ENCODE assay signal across 8 cellular contexts in the genomic region with DNA sequence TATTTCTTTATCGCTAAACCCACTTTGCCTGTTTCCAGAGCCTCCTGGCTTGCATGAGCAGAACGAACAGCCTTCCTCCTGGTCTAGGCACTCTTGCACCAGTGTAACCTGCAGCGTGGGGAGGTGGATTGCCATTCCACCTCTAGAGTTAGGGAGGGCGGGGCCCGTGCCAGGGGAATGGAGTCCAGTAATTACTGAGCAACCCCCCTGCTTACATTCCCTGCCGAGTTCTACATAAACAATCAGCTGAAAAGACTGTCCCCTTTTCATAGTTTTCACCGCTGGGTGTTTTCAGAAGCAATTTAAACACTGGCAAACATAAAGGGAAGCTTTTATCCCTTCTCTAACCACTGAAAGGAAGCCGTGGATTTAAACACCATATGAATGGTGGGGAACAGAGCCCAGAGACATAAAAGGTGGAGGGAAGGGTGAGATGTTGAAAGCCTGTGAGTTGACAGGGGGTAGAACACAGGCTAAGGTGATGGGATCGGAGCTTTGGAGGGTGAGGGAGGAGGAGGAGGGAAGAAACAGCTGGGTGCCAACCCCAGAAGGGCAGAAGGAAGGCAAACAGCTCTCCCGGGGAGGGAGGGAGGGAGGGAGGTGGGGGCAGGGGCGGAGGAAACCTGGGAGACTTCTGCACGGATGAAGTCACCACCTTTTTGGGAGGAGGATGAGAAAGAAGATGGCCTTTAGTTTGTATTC.
DNase-seq lines count a peak whose midpoint lies in the region; ATAC-seq, FAIRE-seq and TF ChIP-seq lines count a peak whose summit lies in the region.

No MANE protein-coding gene starts in this region.

- intact Hi-C loops in ascending aorta (cut with DNase I) (no loop called here), HepG2 (cut with micrococcal nuclease; ENCODE audit: unreplicated experiment) (no loop called here)

- no peaks in the 10 kb centered on the region for H4K20me1 ChIP-seq in BLaER1 treated with 17β-estradiol and CSF1 and Interleukin-3, amounts not matched to agents 10 nM and 100 nM
- H4K20me1 ChIP-seq in Loucy (ENCODE audit: insufficient read depth, low read length, poor library complexity, severe bottlenecking) = no peaks in the 10 kb centered on the region
- no peaks in the 10 kb centered on the region for H4K20me1 ChIP-seq in HepG2 (ENCODE audit: insufficient read depth, low read length)

- peak overlapping the region; percentile 57 to 98 (median 86); a peak in 20 of 22 replicates for H3K27ac ChIP-seq in BLaER1 treated with 17β-estradiol and CSF1 and Interleukin-3, amounts not matched to agents 10 nM and 100 nM
- peak overlapping the region; percentile 72 to 81 for H3K27ac ChIP-seq in ascending aorta
- H3K27ac ChIP-seq in HepG2 (ENCODE audit: extremely low read length, insufficient read depth, low read length) = no peak overlapping the region

- H3K27me3 ChIP-seq in BLaER1 treated with 17β-estradiol and CSF1 and Interleukin-3, amounts not matched to agents 10 nM and 100 nM = no peaks in the 10 kb centered on the region
- H3K27me3 ChIP-seq in Loucy (ENCODE audit: insufficient read depth, low read length, poor library complexity, severe bottlenecking) (no peaks in the 10 kb centered on the region), ascending aorta (no peaks in the 10 kb centered on the region), HepG2 (ENCODE audit: control insufficient read depth in 1 of 2, insufficient read depth in 2 of 2, low read length in 2 of 2) (peaks cover 1 to 6% of the 10 kb centered on the region in 2 experiments; a peak in 2 of 5 replicates)

- H3K36me3 ChIP-seq in BLaER1 treated with 17β-estradiol and CSF1 and Interleukin-3, amounts not matched to agents 10 nM and 100 nM = no peaks in the 10 kb centered on the region
- H3K36me3 ChIP-seq in Loucy (ENCODE audit: insufficient read depth, low read length) (no peaks in the 10 kb centered on the region), ascending aorta (no peaks in the 10 kb centered on the region), HepG2 (replicated peaks in 1 of 2; ENCODE audit: control insufficient read depth in 1 of 2, insufficient read depth in 2 of 2, low read length in 2 of 2) (no peaks in the 10 kb centered on the region)

- 5% methylated on average over 11 of the region's 12 CpGs for WGBS in HepG2 (ENCODE audit: low lambda C conversion rate)

- H3K9me2 ChIP-seq in Loucy (replicated peaks; ENCODE audit: low read depth, low read length) = no peaks in the 10 kb centered on the region

- BruUV-seq in HepG2 (replicated peaks; lab: Mats Ljungman, UMichigan) = no TSS peak

- in situ Hi-C loops in HepG2 (cut with HindIII; ENCODE audit: extremely low pct_ligation_motif_present, low pct_unique_long_range_greater_than_20kb) = no loop called here

- no peaks in the 10 kb centered on the region for H3K9me3 ChIP-seq in BLaER1 treated with 17β-estradiol and CSF1 and Interleukin-3, amounts not matched to agents 10 nM and 100 nM (replicated peaks in 1 of 11)
- H3K9me3 ChIP-seq in Loucy (ENCODE audit: insufficient read depth, low read depth, low read length) (no peaks in the 10 kb centered on the region), ascending aorta (no peaks in the 10 kb centered on the region), HepG2 (ENCODE audit: low read length) (no peaks in the 10 kb centered on the region)

- H3K4me2 ChIP-seq in BLaER1 treated with 17β-estradiol and CSF1 and Interleukin-3, amounts not matched to agents 10 nM and 100 nM = peak overlapping the region; percentile 77 to 96 (median 88)
- H3K4me2 ChIP-seq in Loucy (ENCODE audit: low read depth, low read length, poor library complexity, severe bottlenecking) (peak overlapping the region; percentile 63), HepG2 (ENCODE audit: low read depth, low read length) (peak overlapping the region; percentile 93)

- no peak for TF ChIP-seq POLR2A in HepG2 (IDR thresholded peaks at IDR 0.05; ENCODE audit: insufficient read depth in 1 of 2, low read depth in 2 of 2, low read length in 2 of 2)

- no peak for TF ChIP-seq CTCF in Loucy (conservative IDR thresholded peaks at IDR 0.05; ENCODE audit: low read length)
- no peak for TF ChIP-seq CTCF in ascending aorta (IDR thresholded peaks at IDR 0.05)
- TF ChIP-seq CTCF in HepG2 (CRISPR knock-in tag; IDR thresholded peaks at IDR 0.05) = no peak

- H3F3A ChIP-seq in Loucy (ENCODE audit: low read depth) = peaks cover 5% of the 10 kb centered on the region; the same call in 1 of the 2 replicates

- H3K79me2 ChIP-seq in Loucy (ENCODE audit: insufficient read depth, low read length) = no peaks in the 10 kb centered on the region
- H3K79me2 ChIP-seq in HepG2 (ENCODE audit: insufficient read depth, low read length) = no peaks in the 10 kb centered on the region

- POLR2A ChIA-PET in HepG2 (lab: Yijun Ruan, JAX) = no interaction called here

- TF ChIP-seq RAD21 in HepG2 (CRISPR knock-in tag; IDR thresholded peaks at IDR 0.05) = no peak

- FAIRE-seq in HepG2 (lab: Jason Lieb, UNC) = no peak

- H3K9ac ChIP-seq in BLaER1 treated with 17β-estradiol and CSF1 and Interleukin-3, amounts not matched to agents 10 nM and 100 nM = peak overlapping the region; percentile 57 to 78 (median 76); a peak in 21 of 22 replicates
- H3K9ac ChIP-seq in Loucy (ENCODE audit: low read depth, low read length, poor library complexity, severe bottlenecking) = peak overlapping the region; percentile 38
- peak overlapping the region; percentile 56; the same call in 1 of the 2 replicates for H3K9ac ChIP-seq in HepG2 (ENCODE audit: insufficient read depth, low read depth, low read length)

- peak in 1 of 2 donors; percentile 67 for DNase-seq in ascending aorta (ENCODE audit: low spot score in 2 of 2)
- DNase-seq in HepG2 (ENCODE audit: low spot score) = no peak
- no peak for DNase-seq in T-helper 9 cell
- no peak for DNase-seq in stimulated activated CD4-positive, alpha-beta T cell treated with anti-CD3 and anti-CD28 coated beads, Interleukin-2, amount 100 ng/mL, for 48 hours

- peak overlapping the region in 5 of 10 experiments; percentile 21 to 58 (median 39); a peak in 7 of 20 replicates for H3K4me3 ChIP-seq in BLaER1 treated with 17β-estradiol and CSF1 and Interleukin-3, amounts not matched to agents 10 nM and 100 nM
- H3K4me3 ChIP-seq in Loucy (ENCODE audit: low read length, poor library complexity, severe bottlenecking) (peak overlapping the region; percentile 4), ascending aorta (peak overlapping the region in 1 of 2 donors; percentile 29), HepG2 (replicated peaks in 1 of 3; ENCODE audit: insufficient read depth in 1 of 3, low read depth in 2 of 3, low read length in 3 of 3) (peak overlapping the region; percentile 30 to 67 (median 43))

- H2AFZ ChIP-seq in Loucy (ENCODE audit: low read length) (no peak overlapping the region), HepG2 (ENCODE audit: low read length) (peak overlapping the region; percentile 46)

- CTCF ChIA-PET in HepG2 (lab: Yijun Ruan, JAX; ENCODE audit: low intra/inter-chr PET ratio, low total read pairs) = no interaction called here

- H3K4me1 ChIP-seq in BLaER1 treated with 17β-estradiol and CSF1 and Interleukin-3, amounts not matched to agents 10 nM and 100 nM = peaks cover 55 to 88% (median 83%) of the 10 kb centered on the region in 10 experiments
- peaks cover 59% of the 10 kb centered on the region for H3K4me1 ChIP-seq in Loucy (ENCODE audit: insufficient read depth, low read length, poor library complexity, severe bottlenecking)
- peaks cover 15 to 31% of the 10 kb centered on the region in 2 donors for H3K4me1 ChIP-seq in ascending aorta
- peaks cover 57% of the 10 kb centered on the region for H3K4me1 ChIP-seq in HepG2 (ENCODE audit: insufficient read depth, low read length)

- ATAC-seq in HepG2 (peak; percentile 17), HG03439 (IDR thresholded peaks at IDR 0.05; ENCODE audit: unreplicated experiment) (no peak), HG03378 (IDR thresholded peaks at IDR 0.05; ENCODE audit: unreplicated experiment) (no peak)

- no peak for TF ChIP-seq EP300 in HepG2 (IDR thresholded peaks at IDR 0.05; ENCODE audit: low read depth in 2 of 2, low read length in 2 of 2)
- no peak for TF ChIP-seq EP300 in HepG2 (CRISPR knock-in tag; IDR thresholded peaks at IDR 0.05; ENCODE audit: borderline replicate concordance)

TF ChIP-seq in HepG2, 621 proteins besides CTCF, POLR2A, EP300 and RAD21:
- TF ChIP-seq ZNF264 (CRISPR knock-in tag; IDR thresholded peaks at IDR 0.05) (no peak), ZFAT (CRISPR knock-in tag; conservative IDR thresholded peaks at IDR 0.05) (no peak)
- TF ChIP-seq, protein P1, sequence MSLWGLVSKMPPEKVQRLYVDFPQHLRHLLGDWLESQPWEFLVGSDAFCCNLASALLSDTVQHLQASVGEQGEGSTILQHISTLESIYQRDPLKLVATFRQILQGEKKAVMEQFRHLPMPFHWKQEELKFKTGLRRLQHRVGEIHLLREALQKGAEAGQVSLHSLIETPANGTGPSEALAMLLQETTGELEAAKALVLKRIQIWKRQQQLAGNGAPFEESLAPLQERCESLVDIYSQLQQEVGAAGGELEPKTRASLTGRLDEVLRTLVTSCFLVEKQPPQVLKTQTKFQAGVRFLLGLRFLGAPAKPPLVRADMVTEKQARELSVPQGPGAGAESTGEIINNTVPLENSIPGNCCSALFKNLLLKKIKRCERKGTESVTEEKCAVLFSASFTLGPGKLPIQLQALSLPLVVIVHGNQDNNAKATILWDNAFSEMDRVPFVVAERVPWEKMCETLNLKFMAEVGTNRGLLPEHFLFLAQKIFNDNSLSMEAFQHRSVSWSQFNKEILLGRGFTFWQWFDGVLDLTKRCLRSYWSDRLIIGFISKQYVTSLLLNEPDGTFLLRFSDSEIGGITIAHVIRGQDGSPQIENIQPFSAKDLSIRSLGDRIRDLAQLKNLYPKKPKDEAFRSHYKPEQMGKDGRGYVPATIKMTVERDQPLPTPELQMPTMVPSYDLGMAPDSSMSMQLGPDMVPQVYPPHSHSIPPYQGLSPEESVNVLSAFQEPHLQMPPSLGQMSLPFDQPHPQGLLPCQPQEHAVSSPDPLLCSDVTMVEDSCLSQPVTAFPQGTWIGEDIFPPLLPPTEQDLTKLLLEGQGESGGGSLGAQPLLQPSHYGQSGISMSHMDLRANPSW (CRISPR knock-in tag; IDR thresholded peaks at IDR 0.05; ENCODE audit: borderline replicate concordance) = no peak
- TF ChIP-seq, protein P2, sequence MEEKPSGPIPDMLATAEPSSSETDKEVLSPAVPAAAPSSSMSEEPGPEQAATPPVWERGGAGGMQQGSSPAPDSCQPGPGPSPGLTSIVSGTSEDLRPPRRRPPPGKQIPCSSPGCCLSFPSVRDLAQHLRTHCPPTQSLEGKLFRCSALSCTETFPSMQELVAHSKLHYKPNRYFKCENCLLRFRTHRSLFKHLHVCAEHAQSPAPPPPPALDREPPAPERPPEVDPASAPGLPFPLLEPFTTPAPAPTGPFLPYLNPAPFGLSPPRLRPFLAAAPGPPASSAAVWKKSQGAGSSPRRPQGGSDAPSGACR (CRISPR knock-in tag; IDR thresholded peaks at IDR 0.05) = 0 out of 2 replicates have a peak, but pooled peaks have one; percentile 29
